In genomic region chr12:57766464-57767311, GRCh38 we compare ENCODE assay signal across 8 cellular contexts.
A peak's percentile ranks its signal among the peaks of the same experiment; 100 is the strongest.
DNase-seq lines count a peak whose midpoint lies in the region; ATAC-seq and TF ChIP-seq lines count a peak whose summit lies in the region.

CYP27B1 (minus strand) TSS chr12:57767078; CDS start chr12:57767041, 37 bp downstream.

- H3K4me3 Mint-ChIP-seq in memory B cell: peak within 1 kb of the TSS; percentile 84

- no peaks in the 10 kb centered on the region for H3K9me3 Mint-ChIP-seq in memory B cell

- peak within 1 kb of the TSS; percentile 25 to 30 for H3K4me3 ChIP-seq in cardiac fibroblast (replicated peaks in 1 of 2; ENCODE audit: low read depth in 2 of 2, low read length in 2 of 2)

- no peak for TF ChIP-seq CTCF in cardiac fibroblast (IDR thresholded peaks at IDR 0.05; ENCODE audit: low read depth, low read length)

- ATAC-seq in memory B cell (ENCODE audit: low read depth) (no peak), HG02840 (IDR thresholded peaks at IDR 0.05; ENCODE audit: low FRiP score, unreplicated experiment) (no peak), GM18498 (IDR thresholded peaks at IDR 0.05; ENCODE audit: unreplicated experiment) (no peak)

- DNase-seq in DMS114 treated with DMSO at 0.1 percent for 48 hours (lab: John Stamatoyannopoulos, UW; ENCODE audit: unreplicated experiment) (peak; percentile 22), NCI-H2171 treated with DMSO at 0.1 percent for 48 hours (lab: John Stamatoyannopoulos, UW) (peak; percentile 42), cardiac fibroblast (ENCODE audit: low read depth in 2 of 2) (peak in 1 of 2 donors; percentile 63), memory B cell (ENCODE audit: low spot score in 2 of 2) (no peak), SHP77 treated with DMSO at 0.1 percent for 48 hours (lab: John Stamatoyannopoulos, UW) (no peak), GDM1 (lab: John Stamatoyannopoulos, UW) (no peak)

- peaks cover 27% of the 10 kb centered on the region for H3K4me1 Mint-ChIP-seq in memory B cell

- peaks cover 8% of the 10 kb centered on the region for H3K27me3 Mint-ChIP-seq in memory B cell

- no peaks in the 10 kb centered on the region for H3K36me3 Mint-ChIP-seq in memory B cell

- H3K27ac Mint-ChIP-seq in memory B cell: no peak within 1 kb of the TSS

Comparison
In these comparisons a context has a peak if more than half of its experiments do, and no peak if none do; other contexts are left out.
1. DNase-seq: peak in DMS114 treated with DMSO at 0.1 percent for 48 hours (single experiment) and NCI-H2171 treated with DMSO at 0.1 percent for 48 hours (single experiment); none in memory B cell (0 of 2), SHP77 treated with DMSO at 0.1 percent for 48 hours (single experiment) and GDM1 (single experiment).